Comparison of ENCODE assay signal across 1 cellular context in genomic region chr3:11768604-11769003, GRCh38.
TF ChIP-seq lines count a peak whose summit lies in the region.

No MANE protein-coding gene starts in this region.

TF ChIP-seq in H1, 55 proteins besides CTCF, POLR2A, EP300 and RAD21:
- TF ChIP-seq E2F6 (IDR thresholded peaks at IDR 0.05) (no peak), SP4 (IDR thresholded peaks at IDR 0.05; ENCODE audit: low read length) (no peak), BACH1 (IDR thresholded peaks at IDR 0.05; ENCODE audit: low read length) (no peak), ZNF274 (IDR thresholded peaks at IDR 0.05; ENCODE audit: borderline replicate concordance, extremely low read depth, low read length) (no peak), EZH2 (IDR thresholded peaks at IDR 0.05; ENCODE audit: low read depth, low read length, severe bottlenecking) (no peak)
